ENCODE assay signal across 8 cellular contexts in the genomic region with DNA sequence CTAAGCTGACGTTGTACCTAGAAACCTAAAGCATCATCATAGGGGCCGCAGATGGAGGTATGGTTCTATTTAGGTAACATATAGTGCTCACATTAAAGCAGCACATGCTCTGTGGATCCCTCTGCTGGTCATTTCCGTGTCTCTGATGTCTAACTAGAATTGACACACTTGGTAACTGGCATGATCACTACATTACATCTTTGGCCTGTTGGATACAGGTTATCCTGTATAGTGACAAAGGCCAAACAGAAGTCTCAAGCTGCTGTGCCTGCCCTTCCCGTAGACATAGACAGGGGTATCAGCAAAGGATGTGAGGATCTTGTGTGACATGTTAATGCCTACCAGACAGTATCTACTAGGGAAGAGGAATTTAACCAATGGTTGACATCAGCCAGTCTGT. TPM values are rescaled to one million over a fixed set of nuclear protein-coding genes. Genes with fewer than 3 reads are reported as not detected.
A peak's percentile ranks its signal among the peaks of the same experiment; 100 is the strongest.
DNase-seq lines count a peak whose midpoint lies in the region; ATAC-seq and TF ChIP-seq lines count a peak whose summit lies in the region.

No MANE protein-coding gene starts in this region.

- CTCF ChIA-PET in RWPE1 (lab: Yijun Ruan, JAX): interaction anchor here (0.5 to 1.5 kb wide), 5 partner anchors 19 to 172 kb away, joined by 3 to 11 read pairs (median 4); no protein-coding TSS in a partner anchor

- no peaks in the 10 kb centered on the region for H3K27me3 ChIP-seq in brain microvascular endothelial cell (replicated peaks)
- H3K27me3 ChIP-seq in kidney epithelial cell (ENCODE audit: control insufficient read depth, insufficient read depth, low read length): no peaks in the 10 kb centered on the region
- H3K27me3 ChIP-seq in uterus: no peaks in the 10 kb centered on the region

- H3K27ac ChIP-seq in RWPE1: no peak overlapping the region
- H3K27ac ChIP-seq in brain microvascular endothelial cell: no peak overlapping the region
- H3K27ac ChIP-seq in uterus: no peak overlapping the region

- H3K4me3 ChIP-seq in brain microvascular endothelial cell (ENCODE audit: low read depth, low read length) (no peak overlapping the region), kidney epithelial cell (ENCODE audit: low read depth, low read length) (no peak overlapping the region), uterus (no peak overlapping the region)

- intact Hi-C loops in uterus (cut with DNase I; ENCODE audit: low total_unique reads): no loop called here

- in situ Hi-C loops in brain microvascular endothelial cell (cut with HindIII; ENCODE audit: low pct_ligation_motif_present, low sequenced_read_pairs): no loop called here

- ATAC-seq in HG02973 (IDR thresholded peaks at IDR 0.05; ENCODE audit: unreplicated experiment): peak; percentile 70

- TF ChIP-seq CTCF in RWPE1 (conservative IDR thresholded peaks at IDR 0.05; ENCODE audit: low read depth): peak; percentile 39
- TF ChIP-seq CTCF in brain microvascular endothelial cell (IDR thresholded peaks at IDR 0.05; ENCODE audit: low read depth, low read length, missing control alignments): peak; percentile 78
- TF ChIP-seq CTCF in kidney epithelial cell (IDR thresholded peaks at IDR 0.05; ENCODE audit: insufficient read depth, low read length, poor library complexity, severe bottlenecking): peak; percentile 64
- peak; percentile 16 to 49 (median 30) for TF ChIP-seq CTCF in uterus (IDR thresholded peaks at IDR 0.05)

- TF ChIP-seq POLR2A in uterus (IDR thresholded peaks at IDR 0.05): no peak

- no peaks in the 10 kb centered on the region for H3K9me3 ChIP-seq in uterus

- no peaks in the 10 kb centered on the region for H3K4me1 ChIP-seq in uterus

- peak; percentile 37 for DNase-seq in activated gamma-delta T cell treated with Interleukin-2 at 50 U/mL for 16 hours
- DNase-seq in activated gamma-delta T cell (lab: John Stamatoyannopoulos, UW): no peak
- DNase-seq in RWPE1 (ENCODE audit: low spot score): peak; percentile 30
- peak; percentile 61 for DNase-seq in brain microvascular endothelial cell
- DNase-seq in kidney epithelial cell (ENCODE audit: low read depth): no peak
- no peak for DNase-seq in uterus
- DNase-seq in ecto neural progenitor cell (ENCODE audit: low spot score): no peak

- H3K36me3 ChIP-seq in brain microvascular endothelial cell (replicated peaks): peaks cover 14% of the 10 kb centered on the region
- H3K36me3 ChIP-seq in kidney epithelial cell (ENCODE audit: control insufficient read depth, insufficient read depth, low read length): no peaks in the 10 kb centered on the region
- H3K36me3 ChIP-seq in uterus: no peaks in the 10 kb centered on the region

- POLR2A ChIA-PET in RWPE1 (lab: Yijun Ruan, JAX; ENCODE audit: low non-redundant PET): no interaction called here

RNA-seq across cellular contexts. Expression of a gene that starts 51.2 kb away (rescaled TPM):
- total RNA-seq in kidney epithelial cell: 147 and 149 TPM in 2 replicates
- 100 to 1,000 TPM in 3 of 4 donors, 10 to 100 TPM in 1; 84.0 to 156 (median 106) TPM for total RNA-seq in uterus

Comparison
In these comparisons a context has a peak if more than half of its experiments do, and no peak if none do; other contexts are left out.
1. DNase-seq: peak in activated gamma-delta T cell treated with Interleukin-2 at 50 U/mL for 16 hours (single experiment), RWPE1 (single experiment) and brain microvascular endothelial cell (single experiment); none in activated gamma-delta T cell (single experiment), kidney epithelial cell (single experiment), uterus (0 of 2) and ecto neural progenitor cell (single experiment).
2. Peak in every context shown above with its lines, with median percentiles within 50 percentile points of each other: CTCF ChIP-seq.